Comparison of ENCODE assay signal across 16 cellular contexts in genomic region chr9:126528967-126529366, GRCh38.
DNase-seq lines count a peak whose midpoint lies in the region; ATAC-seq, FAIRE-seq and TF ChIP-seq lines count a peak whose summit lies in the region.
"Had no signal": no experiment of that assay in that cellular context is flagged by ENCODE, and none has a peak within 500 bp of the region (broad histone marks: within the 10 kb centered on the region; RNA-seq: fewer than 3 reads in every experiment).

No MANE protein-coding gene starts in this region.

- H3K18ac ChIP-seq in trophoblast cell (ENCODE audit: low read length), result peak overlapping the region; percentile 61

- no peak overlapping the region for H4K8ac ChIP-seq in trophoblast cell (ENCODE audit: low read depth, low read length)

- no peaks in the 10 kb centered on the region for H3K36me3 ChIP-seq in HepG2 (replicated peaks in 1 of 2; ENCODE audit: control insufficient read depth in 1 of 2, insufficient read depth in 2 of 2, low read length in 2 of 2)
- H3K36me3 ChIP-seq in right lobe of liver, result no peaks in the 10 kb centered on the region
- no peaks in the 10 kb centered on the region for H3K36me3 ChIP-seq in kidney (ENCODE audit: control insufficient read depth in 1 of 2, insufficient read depth in 2 of 2, low read length in 2 of 2)
- no peaks in the 10 kb centered on the region for H3K36me3 ChIP-seq in trophoblast cell (ENCODE audit: control insufficient read depth in 1 of 2, insufficient read depth in 2 of 2, low read length in 2 of 2)
- no peaks in the 10 kb centered on the region for H3K36me3 ChIP-seq in OCI-LY7 (ENCODE audit: insufficient read depth, low read length)
- H3K36me3 ChIP-seq: BLaER1 had no signal

- CTCF ChIA-PET in HepG2 (lab: Yijun Ruan, JAX; ENCODE audit: low intra/inter-chr PET ratio, low total read pairs) (no interaction called here), OCI-LY7 (lab: Charles Lee; ENCODE audit: unreplicated experiment) (no interaction called here)
- CTCF ChIA-PET in activated CD8-positive, alpha-beta T cell treated with anti-CD3 and anti-CD28 coated beads for 36 hours (lab: Charles Lee), result no interaction called here

- H3K27ac Mint-ChIP-seq in activated CD8-positive, alpha-beta T cell treated with anti-CD3 and anti-CD28 coated beads for 36 hours, result no peak overlapping the region
- H3K27ac Mint-ChIP-seq: CD4-positive, alpha-beta memory T cell; H9 had no signal

- H3K4me3 ChIP-seq in HepG2 (replicated peaks in 1 of 3; ENCODE audit: insufficient read depth in 1 of 3, low read depth in 2 of 3, low read length in 3 of 3) (no peak overlapping the region), right lobe of liver (no peak overlapping the region), kidney (ENCODE audit: low read length in 2 of 2) (no peak overlapping the region), trophoblast cell (ENCODE audit: low read depth, low read length) (no peak overlapping the region), OCI-LY7 (ENCODE audit: low read depth, low read length, poor library complexity, severe bottlenecking) (no peak overlapping the region)
- H3K4me3 ChIP-seq: BLaER1 had no signal

- TF ChIP-seq POLR2A in HepG2 (IDR thresholded peaks at IDR 0.05; ENCODE audit: insufficient read depth in 1 of 2, low read depth in 2 of 2, low read length in 2 of 2) (no peak), right lobe of liver (IDR thresholded peaks at IDR 0.05) (no peak)

- peaks cover 46% of the 10 kb centered on the region for H3K79me1 ChIP-seq in trophoblast cell (ENCODE audit: low read length)

- H2BK120ac ChIP-seq in trophoblast cell (ENCODE audit: insufficient read depth, low read length, poor library complexity), result peak overlapping the region; percentile 77

- peaks cover 3% of the 10 kb centered on the region for H3K4me1 Mint-ChIP-seq in activated CD8-positive, alpha-beta T cell treated with anti-CD3 and anti-CD28 coated beads for 36 hours (ENCODE audit: low read depth)

- no peak overlapping the region for H4K12ac ChIP-seq in trophoblast cell (ENCODE audit: low read depth, low read length)

- no peak overlapping the region for H2AFZ ChIP-seq in HepG2 (ENCODE audit: low read length)
- no peak overlapping the region for H2AFZ ChIP-seq in trophoblast cell (ENCODE audit: insufficient read depth, low read length, poor library complexity)
- H2AFZ ChIP-seq in OCI-LY7 (ENCODE audit: low read length), result no peak overlapping the region

- peak overlapping the region; percentile 17 for H2BK5ac ChIP-seq in trophoblast cell (ENCODE audit: low read depth, low read length, poor library complexity)

- BruUV-seq in HepG2 (replicated peaks; lab: Mats Ljungman, UMichigan), result no TSS peak
- no TSS peak for BruUV-seq in OCI-LY7 (replicated peaks; lab: Mats Ljungman, UMichigan)

- H2BK12ac ChIP-seq in trophoblast cell (ENCODE audit: low read length), result peak overlapping the region; percentile 81

- H3K36me3 Mint-ChIP-seq in activated CD8-positive, alpha-beta T cell treated with anti-CD3 and anti-CD28 coated beads for 36 hours (ENCODE audit: low read depth), result no peaks in the 10 kb centered on the region
- H3K36me3 Mint-ChIP-seq: CD4-positive, alpha-beta memory T cell had no signal

- H3K79me2 ChIP-seq in HepG2 (ENCODE audit: insufficient read depth, low read length) (no peaks in the 10 kb centered on the region), trophoblast cell (ENCODE audit: control insufficient read depth, insufficient read depth, low read length, poor library complexity) (peaks cover 7% of the 10 kb centered on the region), OCI-LY7 (ENCODE audit: insufficient read depth, low read depth, low read length) (no peaks in the 10 kb centered on the region)

- peak overlapping the region; percentile 60 for H2AK5ac ChIP-seq in trophoblast cell (ENCODE audit: low read length)

- POLR2A ChIA-PET in HepG2 (lab: Yijun Ruan, JAX) (no interaction called here), OCI-LY7 (lab: Charles Lee) (no interaction called here)
- POLR2A ChIA-PET in activated CD8-positive, alpha-beta T cell treated with anti-CD3 and anti-CD28 coated beads for 36 hours (lab: Charles Lee), result no interaction called here

- H3K9me2 ChIP-seq in OCI-LY7 (ENCODE audit: insufficient read depth, low read length), result no peaks in the 10 kb centered on the region

- TF ChIP-seq EP300 in HepG2 (IDR thresholded peaks at IDR 0.05; ENCODE audit: low read depth in 2 of 2, low read length in 2 of 2) (no peak), HepG2 (CRISPR knock-in tag; IDR thresholded peaks at IDR 0.05; ENCODE audit: borderline replicate concordance) (no peak)

- no peak for ATAC-seq in HepG2
- ATAC-seq in right lobe of liver, result no peak
- ATAC-seq in activated CD8-positive, alpha-beta T cell treated with anti-CD3 and anti-CD28 coated beads for 36 hours, result no peak

- H3K9ac ChIP-seq in HepG2 (ENCODE audit: insufficient read depth, low read depth, low read length) (no peak overlapping the region), kidney (ENCODE audit: low read length in 2 of 2) (no peak overlapping the region), trophoblast cell (ENCODE audit: low read length) (no peak overlapping the region)
- H3K9ac ChIP-seq: BLaER1 had no signal

- no peak for TF ChIP-seq RAD21 in HepG2 (CRISPR knock-in tag; IDR thresholded peaks at IDR 0.05)

- H3K27me3 Mint-ChIP-seq in activated CD8-positive, alpha-beta T cell treated with anti-CD3 and anti-CD28 coated beads for 36 hours, result peaks cover 8% of the 10 kb centered on the region

- H3K27ac ChIP-seq in HepG2 (ENCODE audit: extremely low read length, insufficient read depth, low read length) (peak overlapping the region; percentile 91), right lobe of liver (no peak overlapping the region), kidney (ENCODE audit: low read depth in 2 of 2, low read length in 2 of 2) (no peak overlapping the region), trophoblast cell (ENCODE audit: low read depth, low read length) (no peak overlapping the region), OCI-LY7 (ENCODE audit: low read depth, low read length, poor library complexity, severe bottlenecking) (no peak overlapping the region)
- H3K27ac ChIP-seq: BLaER1 had no signal

- no peaks in the 10 kb centered on the region for H4K20me1 ChIP-seq in HepG2 (ENCODE audit: insufficient read depth, low read length)
- H4K20me1 ChIP-seq in OCI-LY7 (ENCODE audit: insufficient read depth, low read length), result no peaks in the 10 kb centered on the region
- H4K20me1 ChIP-seq: BLaER1 had no signal

- DNase-seq in HepG2 (ENCODE audit: low spot score) (no peak), right lobe of liver (no peak), kidney (peak; percentile 22), trophoblast cell (peak in 1 of 2 donors; percentile 27), urothelium cell line (ENCODE audit: low spot score) (no peak), OCI-LY7 (ENCODE audit: low spot score) (no peak)
- DNase-seq in activated CD8-positive, alpha-beta T cell treated with anti-CD3 and anti-CD28 coated beads for 36 hours, result no peak
- DNase-seq: 8988T; CD4-positive, alpha-beta memory T cell; DMS153; DMS79 treated with DMSO at 0.1 percent for 48 hours; GF-D8; H9 had no signal

- 93% methylated on average over 9 of the region's 9 CpGs for WGBS in HepG2 (ENCODE audit: low lambda C conversion rate)
- WGBS in right lobe of liver (ENCODE audit: insufficient coverage, low coverage, low lambda C conversion rate, missing lambda C conversion rate), result 97% methylated on average over 9 of the region's 9 CpGs
- WGBS in trophoblast cell (ENCODE audit: extremely low coverage, insufficient coverage, insufficient read length), result no CpG with 5 or more reads among the region's 9 CpGs

- H3K14ac ChIP-seq in trophoblast cell (ENCODE audit: low read length), result no peak overlapping the region

- no peak overlapping the region for H3K4ac ChIP-seq in trophoblast cell (ENCODE audit: low read depth, low read length)

- no peaks in the 10 kb centered on the region for H3K9me3 ChIP-seq in HepG2 (ENCODE audit: low read length)
- no peaks in the 10 kb centered on the region for H3K9me3 ChIP-seq in right lobe of liver
- H3K9me3 ChIP-seq in kidney (ENCODE audit: control insufficient read depth in 1 of 2, low read length in 2 of 2), result no peaks in the 10 kb centered on the region
- no peaks in the 10 kb centered on the region for H3K9me3 ChIP-seq in trophoblast cell (ENCODE audit: insufficient read depth, low read depth, low read length)
- no peaks in the 10 kb centered on the region for H3K9me3 ChIP-seq in OCI-LY7 (ENCODE audit: low read length)
- H3K9me3 ChIP-seq: BLaER1 had no signal

- FAIRE-seq in HepG2 (lab: Jason Lieb, UNC) (no peak), kidney (lab: Jason Lieb, UNC) (no peak), urothelium cell line (lab: Jason Lieb, UNC) (no peak)
- FAIRE-seq: H1 had no signal

- intact Hi-C loops in HepG2 (cut with micrococcal nuclease; ENCODE audit: unreplicated experiment) (no loop called here), right lobe of liver (cut with DNase I) (no loop called here), kidney (cut with DNase I) (no loop called here), OCI-LY7 (cut with micrococcal nuclease; ENCODE audit: unreplicated experiment) (no loop called here)
- intact Hi-C loops in activated CD8-positive, alpha-beta T cell treated with anti-CD3 and anti-CD28 coated beads for 36 hours (cut with micrococcal nuclease), result no loop called here

- H3K9me3 Mint-ChIP-seq in activated CD8-positive, alpha-beta T cell treated with anti-CD3 and anti-CD28 coated beads for 36 hours, result no peaks in the 10 kb centered on the region
- H3K9me3 Mint-ChIP-seq: CD14-positive monocyte; CD4-positive, alpha-beta memory T cell; H9 had no signal

- H4K91ac ChIP-seq in trophoblast cell (ENCODE audit: low read depth, low read length), result peak overlapping the region; percentile 79

- in situ Hi-C loops in HepG2 (cut with HindIII; ENCODE audit: extremely low pct_ligation_motif_present, low pct_unique_long_range_greater_than_20kb), result no loop called here

- no peak overlapping the region for H3K4me3 Mint-ChIP-seq in activated CD8-positive, alpha-beta T cell treated with anti-CD3 and anti-CD28 coated beads for 36 hours
- H3K4me3 Mint-ChIP-seq: CD14-positive monocyte; CD4-positive, alpha-beta memory T cell; H9 had no signal

- H3K4me1 ChIP-seq in HepG2 (ENCODE audit: insufficient read depth, low read length) (peaks cover 94% of the 10 kb centered on the region), right lobe of liver (peaks cover 0 to 7% (median 0%) of the 10 kb centered on the region in 4 donors), kidney (ENCODE audit: control insufficient read depth in 1 of 2, insufficient read depth in 1 of 2, low read depth in 1 of 2, low read length in 2 of 2) (no peaks in the 10 kb centered on the region), trophoblast cell (ENCODE audit: control insufficient read depth in 1 of 2, insufficient read depth in 2 of 2, low read length in 2 of 2) (peaks cover 52 to 55% of the 10 kb centered on the region in 2 experiments), OCI-LY7 (ENCODE audit: insufficient read depth, low read length, poor library complexity, severe bottlenecking) (peaks cover 32% of the 10 kb centered on the region)

- no peak overlapping the region for H3K4me2 ChIP-seq in HepG2 (ENCODE audit: low read depth, low read length)
- peak overlapping the region; percentile 3 for H3K4me2 ChIP-seq in trophoblast cell (ENCODE audit: low read length)
- H3K4me2 ChIP-seq in OCI-LY7 (ENCODE audit: low read length), result no peak overlapping the region
- H3K4me2 ChIP-seq: BLaER1 had no signal

- no peak for TF ChIP-seq CTCF in HepG2 (CRISPR knock-in tag; IDR thresholded peaks at IDR 0.05)
- TF ChIP-seq CTCF in right lobe of liver (IDR thresholded peaks at IDR 0.05), result no peak
- no peak for TF ChIP-seq CTCF in kidney (IDR thresholded peaks at IDR 0.05; ENCODE audit: borderline replicate concordance, extremely low read depth, insufficient read depth)
- TF ChIP-seq CTCF in OCI-LY7 (conservative IDR thresholded peaks at IDR 0.05; ENCODE audit: low read length), result no peak
- no peak for TF ChIP-seq CTCF in activated CD8-positive, alpha-beta T cell treated with anti-CD3 and anti-CD28 coated beads for 36 hours (IDR thresholded peaks at IDR 0.05)

- no peak overlapping the region for H3K23ac ChIP-seq in trophoblast cell (ENCODE audit: low read length)

- H3K27me3 ChIP-seq in HepG2 (ENCODE audit: control insufficient read depth in 1 of 2, insufficient read depth in 2 of 2, low read length in 2 of 2), result no peaks in the 10 kb centered on the region
- H3K27me3 ChIP-seq in right lobe of liver, result no peaks in the 10 kb centered on the region
- H3K27me3 ChIP-seq in trophoblast cell (ENCODE audit: insufficient read depth, low read length), result no peaks in the 10 kb centered on the region
